23 cellular contexts compared by ENCODE assay signal in genomic region chr5:10797246-10797645, GRCh38. TPM values are rescaled to one million over a fixed set of nuclear protein-coding genes. Genes with fewer than 3 reads are reported as not detected.
A peak's percentile ranks its signal among the peaks of the same experiment; 100 is the strongest.
DNase-seq lines count a peak whose midpoint lies in the region; ATAC-seq lines count a peak whose summit lies in the region.
"Had no signal": no experiment of that assay in that cellular context is flagged by ENCODE, and none has a peak within 500 bp of the region (broad histone marks: within the 10 kb centered on the region; RNA-seq: fewer than 3 reads in every experiment).

No MANE protein-coding gene starts in this region.

- no peak for ATAC-seq in naive thymus-derived CD8-positive, alpha-beta T cell
- ATAC-seq: A549; activated CD8-positive, alpha-beta T cell treated with anti-CD3 and anti-CD28 coated beads, Interleukin-2, amount 10 ng/mL, durations not matched to agents 7 days and 5 days; activated T-cell treated with anti-CD3 and anti-CD28 coated beads, Interleukin-2, amount 50 U/mL, for 72 hours had no signal

- DNase-seq in AML-193 (lab: John Stamatoyannopoulos, UW) (peak; percentile 52 to 56), LHCN-M2 (ENCODE audit: low read depth) (peak; percentile 33), SIG-M5 treated with dmso at 0.1 percent for 504 hours (lab: John Stamatoyannopoulos, UW; ENCODE audit: unreplicated experiment) (peak; percentile 84), fibroblast of gingiva (ENCODE audit: low read depth) (peak; percentile 19), NCI-H2107 (lab: John Stamatoyannopoulos, UW) (no peak), NCI-H1436 treated with DMSO at 0.1 percent for 48 hours (lab: John Stamatoyannopoulos, UW) (no peak), immature natural killer cell (no peak)
- no peak for DNase-seq in naive thymus-derived CD8-positive, alpha-beta T cell
- DNase-seq: activated CD8-positive, alpha-beta T cell treated with anti-CD3 and anti-CD28 coated beads, Interleukin-2, amount 10 ng/mL, durations not matched to agents 7 days and 5 days; activated T-cell treated with anti-CD3 and anti-CD28 coated beads, Interleukin-2, amount 50 U/mL, for 72 hours; CD4-positive, alpha-beta T cell; DMS79 treated with DMSO at 0.1 percent for 48 hours; H9; NCI-H2029 treated with DMSO at 0.1 percent for 48 hours; NCI-H510A treated with DMSO at 0.1 percent for 48 hours; retina; stomach; SW 1271 had no signal

- H3K9me3 Mint-ChIP-seq in naive thymus-derived CD8-positive, alpha-beta T cell = no peaks in the 10 kb centered on the region
- H3K9me3 Mint-ChIP-seq in immature natural killer cell = peaks cover 0 to 2% (median 0%) of the 10 kb centered on the region in 6 donors
- H3K9me3 Mint-ChIP-seq: activated naive CD4-positive, alpha-beta T cell treated with anti-CD3 and anti-CD28 coated beads, Interleukin-2, amount 50 U/mL, for 72 hours; activated T-cell treated with anti-CD3 and anti-CD28 coated beads, Interleukin-2, amount 50 U/mL, for 72 hours; brain; CD4-positive, alpha-beta T cell; H9; mesothelial cell of epicardium; neural progenitor cell had no signal

- POLR2A ChIA-PET in naive thymus-derived CD8-positive, alpha-beta T cell (lab: Charles Lee) = no interaction called here

- no peaks in the 10 kb centered on the region for H3K36me3 Mint-ChIP-seq in naive thymus-derived CD8-positive, alpha-beta T cell
- H3K36me3 Mint-ChIP-seq in immature natural killer cell = peaks cover 0 to 4% (median 0%) of the 10 kb centered on the region in 3 donors
- H3K36me3 Mint-ChIP-seq: activated naive CD4-positive, alpha-beta T cell treated with anti-CD3 and anti-CD28 coated beads, Interleukin-2, amount 50 U/mL, for 72 hours; brain; mesothelial cell of epicardium; neural progenitor cell had no signal

- H3K4me3 Mint-ChIP-seq in naive thymus-derived CD8-positive, alpha-beta T cell = no peak overlapping the region
- no peak overlapping the region for H3K4me3 Mint-ChIP-seq in immature natural killer cell
- H3K4me3 Mint-ChIP-seq: activated CD8-positive, alpha-beta T cell treated with anti-CD3 and anti-CD28 coated beads, Interleukin-2, amount 10 ng/mL, durations not matched to agents 7 days and 5 days; activated T-cell treated with anti-CD3 and anti-CD28 coated beads, Interleukin-2, amount 50 U/mL, for 72 hours; brain; CD4-positive, alpha-beta T cell; H9; mesothelial cell of epicardium; neural progenitor cell had no signal

- H3K27me3 Mint-ChIP-seq in naive thymus-derived CD8-positive, alpha-beta T cell = peaks cover 11 to 45% (median 17%) of the 10 kb centered on the region in 5 donors
- peaks cover 2 to 20% (median 5%) of the 10 kb centered on the region in 3 donors for H3K27me3 Mint-ChIP-seq in immature natural killer cell (ENCODE audit: low read depth in 3 of 3)

- H3K4me1 Mint-ChIP-seq in naive thymus-derived CD8-positive, alpha-beta T cell = peaks cover 0 to 3% (median 0%) of the 10 kb centered on the region in 4 donors
- no peaks in the 10 kb centered on the region for H3K4me1 Mint-ChIP-seq in immature natural killer cell
- H3K4me1 Mint-ChIP-seq: mesothelial cell of epicardium had no signal

- no peak overlapping the region for H3K27ac Mint-ChIP-seq in naive thymus-derived CD8-positive, alpha-beta T cell
- no peak overlapping the region for H3K27ac Mint-ChIP-seq in immature natural killer cell
- H3K27ac Mint-ChIP-seq: activated CD8-positive, alpha-beta T cell treated with anti-CD3 and anti-CD28 coated beads, Interleukin-2, amount 10 ng/mL, durations not matched to agents 7 days and 5 days; activated naive CD4-positive, alpha-beta T cell treated with anti-CD3 and anti-CD28 coated beads, Interleukin-2, amount 50 U/mL, for 72 hours; activated T-cell treated with anti-CD3 and anti-CD28 coated beads, Interleukin-2, amount 50 U/mL, for 72 hours; brain; CD4-positive, alpha-beta T cell; H9; mesothelial cell of epicardium; neural progenitor cell had no signal

RNA-seq across cellular contexts. Expression of gene DAP, which starts 36.2 kb away (rescaled TPM):
- 45.0 and 62.7 TPM in 2 replicates for total RNA-seq in LHCN-M2 (2014; rRNA removed)
- polyA plus RNA-seq in LHCN-M2 (2012) = 161 TPM
- 10 to 100 TPM; 31.0 to 32.3 TPM for total RNA-seq in naive thymus-derived CD8-positive, alpha-beta T cell
- 10 to 100 TPM; 42.7 to 71.9 (median 53.0) TPM for polyA plus RNA-seq in naive thymus-derived CD8-positive, alpha-beta T cell
- 10 to 100 TPM; 43.1 to 87.1 (median 53.9) TPM for polyA plus RNA-seq in immature natural killer cell

Comparison
In these comparisons a context has a peak if more than half of its experiments do, and no peak if none do; other contexts are left out.
1. DNase-seq: peak in AML-193 (2 of 2), LHCN-M2 (single experiment), SIG-M5 treated with dmso at 0.1 percent for 504 hours (single experiment) and fibroblast of gingiva (single experiment); none in NCI-H2107 (single experiment), NCI-H1436 treated with DMSO at 0.1 percent for 48 hours (single experiment), naive thymus-derived CD8-positive, alpha-beta T cell (0 of 10) and immature natural killer cell (0 of 3).